ENCODE assay signal across 15 cellular contexts in genomic region chr3:7371693-7372572, GRCh38.
DNase-seq lines count a peak whose midpoint lies in the region; ATAC-seq and TF ChIP-seq lines count a peak whose summit lies in the region.
"Had no signal": no experiment of that assay in that cellular context is flagged by ENCODE, and none has a peak within 500 bp of the region (broad histone marks: within the 10 kb centered on the region; RNA-seq: fewer than 3 reads in every experiment).

No MANE protein-coding gene starts in this region.

- no peak overlapping the region for H3K4me3 ChIP-seq in epithelial cell of proximal tubule (ENCODE audit: low read depth, low read length)
- H3K4me3 ChIP-seq in upper lobe of right lung: no peak overlapping the region
- H3K4me3 ChIP-seq: GM23338 had no signal

- H3K27me3 Mint-ChIP-seq in nephron progenitor cell (ENCODE audit: low read depth, poor library complexity): no peaks in the 10 kb centered on the region
- H3K27me3 Mint-ChIP-seq: B cell; CD4-positive, alpha-beta T cell had no signal

- no peaks in the 10 kb centered on the region for H3K9me3 Mint-ChIP-seq in nephron progenitor cell
- H3K9me3 Mint-ChIP-seq: CD4-positive, alpha-beta T cell had no signal

- no peaks in the 10 kb centered on the region for H3K4me1 ChIP-seq in upper lobe of right lung

- no peaks in the 10 kb centered on the region for H3K9me3 ChIP-seq in upper lobe of right lung

- ATAC-seq in upper lobe of right lung: peak; percentile 88
- ATAC-seq in HG02588 (IDR thresholded peaks at IDR 0.05; ENCODE audit: unreplicated experiment): no peak
- ATAC-seq: GM23338 had no signal

- no peaks in the 10 kb centered on the region for H3K27me3 ChIP-seq in upper lobe of right lung

- H3K27ac ChIP-seq in upper lobe of right lung: no peak overlapping the region

- intact Hi-C loops in upper lobe of right lung (cut with DNase I): no loop called here

- no peaks in the 10 kb centered on the region for H3K36me3 ChIP-seq in upper lobe of right lung

- H3K4me3 Mint-ChIP-seq in nephron progenitor cell: no peak overlapping the region
- H3K4me3 Mint-ChIP-seq: B cell; CD4-positive, alpha-beta T cell; GM23338 had no signal

- no peak for TF ChIP-seq CTCF in epithelial cell of proximal tubule (conservative IDR thresholded peaks at IDR 0.05; ENCODE audit: low read depth, low read length)
- TF ChIP-seq CTCF in nephron progenitor cell (IDR thresholded peaks at IDR 0.05): no peak
- TF ChIP-seq CTCF in upper lobe of right lung (IDR thresholded peaks at IDR 0.05): no peak

- H3K36me3 Mint-ChIP-seq in nephron progenitor cell (ENCODE audit: low read depth): no peaks in the 10 kb centered on the region

- peak; percentile 62 for DNase-seq in NCI-H82 (lab: John Stamatoyannopoulos, UW)
- DNase-seq in epithelial cell of proximal tubule (ENCODE audit: low read depth): peak; percentile 13
- no peak for DNase-seq in nephron progenitor cell
- no peak for DNase-seq in upper lobe of right lung
- no peak for DNase-seq in NCI-H2107 treated with DMSO at 0.1 percent for 48 hours (lab: John Stamatoyannopoulos, UW; ENCODE audit: unreplicated experiment)
- DNase-seq in islet precursor cell: no peak
- DNase-seq: C1 segment of cervical spinal cord; Calu3; CD4-positive, alpha-beta T cell; DMS79 treated with DMSO at 0.1 percent for 48 hours; EL; H7 had no signal

- no peaks in the 10 kb centered on the region for H3K4me1 Mint-ChIP-seq in nephron progenitor cell
- H3K4me1 Mint-ChIP-seq: B cell, GM23338 had no signal

- H3K27ac Mint-ChIP-seq in nephron progenitor cell: peak overlapping the region; percentile 15
- H3K27ac Mint-ChIP-seq: B cell; CD4-positive, alpha-beta T cell; GM23338 had no signal

Comparison
In these comparisons a context has a peak if more than half of its experiments do, and no peak if none do; other contexts are left out.
1. DNase-seq: peak in NCI-H82 (single experiment) and epithelial cell of proximal tubule (single experiment); none in nephron progenitor cell (single experiment), upper lobe of right lung (single experiment), NCI-H2107 treated with DMSO at 0.1 percent for 48 hours (single experiment) and islet precursor cell (single experiment).